Comparison of ENCODE assay signal across 9 cellular contexts in genomic region chr15:83206971-83207621, GRCh38. TPM values are rescaled to one million over a fixed set of nuclear protein-coding genes. Genes with fewer than 3 reads are reported as not detected.
DNase-seq lines count a peak whose midpoint lies in the region; ATAC-seq and TF ChIP-seq lines count a peak whose summit lies in the region.
"Had no signal": no experiment of that assay in that cellular context is flagged by ENCODE, and none has a peak within 500 bp of the region (broad histone marks: within the 10 kb centered on the region; RNA-seq: fewer than 3 reads in every experiment).

No MANE protein-coding gene starts in this region.

- peak; percentile 70 for ATAC-seq in left colon
- peak; percentile 48 to 60 for ATAC-seq in stimulated activated naive B cell treated with anti-CD40 and anti-IgM and Interleukin-4, amounts not matched to agents 10 μg/mL and 1 μg/mL and 100 μg/mL, for 72 hours (replicated peaks)

- H3K27ac ChIP-seq in SK-N-MC = no peak overlapping the region

- H3K27me3 Mint-ChIP-seq in stimulated activated naive B cell treated with anti-CD40 and anti-IgM and Interleukin-4, amounts not matched to agents 10 μg/mL and 1 μg/mL and 100 μg/mL, for 72 hours = peaks cover 8 to 9% of the 10 kb centered on the region in 2 donors

- peaks cover 2 to 3% of the 10 kb centered on the region in 2 donors for H3K36me3 Mint-ChIP-seq in stimulated activated naive B cell treated with anti-CD40 and anti-IgM and Interleukin-4, amounts not matched to agents 10 μg/mL and 1 μg/mL and 100 μg/mL, for 72 hours
- H3K36me3 Mint-ChIP-seq: activated naive CD4-positive, alpha-beta T cell treated with anti-CD3 and anti-CD28 coated beads, Interleukin-2, amount 50 U/mL, for 24 hours had no signal

- no peak overlapping the region for H3K27ac Mint-ChIP-seq in stimulated activated naive B cell treated with anti-CD40 and anti-IgM and Interleukin-4, amounts not matched to agents 10 μg/mL and 1 μg/mL and 100 μg/mL, for 72 hours

- H3K36me3 ChIP-seq in SK-N-MC (ENCODE audit: insufficient read depth, low read length) = no peaks in the 10 kb centered on the region

- CTCF ChIA-PET in HEK293T (lab: Yijun Ruan, JAX) = no interaction called here

- peak overlapping the region; percentile 89 for H3K4me3 ChIP-seq in SK-N-MC

- H3K4me1 Mint-ChIP-seq in stimulated activated naive B cell treated with anti-CD40 and anti-IgM and Interleukin-4, amounts not matched to agents 10 μg/mL and 1 μg/mL and 100 μg/mL, for 72 hours = peaks cover 5 to 19% of the 10 kb centered on the region in 2 donors

- H3K9ac ChIP-seq in SK-N-MC (ENCODE audit: insufficient read length) = peak overlapping the region; percentile 83

- H3K9me3 ChIP-seq in SK-N-MC (ENCODE audit: low read depth, low read length) = no peaks in the 10 kb centered on the region

- intact Hi-C loops in left colon (cut with DNase I, micrococcal nuclease) = loop anchor here in 1 of 2 donors (10.0 kb wide), 1 partner anchor 202 kb away; no protein-coding TSS in a partner anchor

- DNase-seq in DMS79 (lab: John Stamatoyannopoulos, UW) = peak; percentile 19
- no peak for DNase-seq in DMS79 treated with DMSO at 0.1 percent for 48 hours (lab: John Stamatoyannopoulos, UW)
- peak; percentile 67 for DNase-seq in HEK293T (ENCODE audit: extremely low spot score)
- no peak for DNase-seq in SK-N-MC (ENCODE audit: low read depth, low spot score)
- DNase-seq in dermis microvascular lymphatic vessel endothelial cell (ENCODE audit: low read depth in 2 of 2) = peak; percentile 4 to 65
- peak in 1 of 2 donors; percentile 30 for DNase-seq in left colon
- peak; percentile 13 for DNase-seq in stimulated activated naive B cell treated with anti-CD40 and anti-IgM and Interleukin-4, amounts not matched to agents 10 μg/mL and 1 μg/mL and 100 μg/mL, for 72 hours
- DNase-seq in NCI-H226 = no peak

- peak overlapping the region; percentile 85 to 87 for H3K4me3 Mint-ChIP-seq in stimulated activated naive B cell treated with anti-CD40 and anti-IgM and Interleukin-4, amounts not matched to agents 10 μg/mL and 1 μg/mL and 100 μg/mL, for 72 hours

- no peaks in the 10 kb centered on the region for H3K9me3 Mint-ChIP-seq in stimulated activated naive B cell treated with anti-CD40 and anti-IgM and Interleukin-4, amounts not matched to agents 10 μg/mL and 1 μg/mL and 100 μg/mL, for 72 hours
- H3K9me3 Mint-ChIP-seq: activated naive CD4-positive, alpha-beta T cell treated with anti-CD3 and anti-CD28 coated beads, Interleukin-2, amount 50 U/mL, for 24 hours had no signal

- POLR2A ChIA-PET in HEK293T (lab: Yijun Ruan, JAX) = interaction anchor here (0.8 to 2.7 kb wide), 2 partner anchors 10 to 196 kb away, joined by 3 to 15 read pairs; partner anchors contain the start of gene C15orf40

TF ChIP-seq in HEK293T, 16 proteins besides CTCF, POLR2A, EP300 and RAD21:
- TF ChIP-seq, protein P1, sequence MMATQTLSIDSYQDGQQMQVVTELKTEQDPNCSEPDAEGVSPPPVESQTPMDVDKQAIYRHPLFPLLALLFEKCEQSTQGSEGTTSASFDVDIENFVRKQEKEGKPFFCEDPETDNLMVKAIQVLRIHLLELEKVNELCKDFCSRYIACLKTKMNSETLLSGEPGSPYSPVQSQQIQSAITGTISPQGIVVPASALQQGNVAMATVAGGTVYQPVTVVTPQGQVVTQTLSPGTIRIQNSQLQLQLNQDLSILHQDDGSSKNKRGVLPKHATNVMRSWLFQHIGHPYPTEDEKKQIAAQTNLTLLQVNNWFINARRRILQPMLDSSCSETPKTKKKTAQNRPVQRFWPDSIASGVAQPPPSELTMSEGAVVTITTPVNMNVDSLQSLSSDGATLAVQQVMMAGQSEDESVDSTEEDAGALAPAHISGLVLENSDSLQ (IDR thresholded peaks at IDR 0.05) = no peak
- TF ChIP-seq SP1 (IDR thresholded peaks at IDR 0.05) (no peak), NFRKB (IDR thresholded peaks at IDR 0.05) (no peak), L3MBTL2 (conservative IDR thresholded peaks at IDR 0.05) (no peak), LEF1 (IDR thresholded peaks at IDR 0.05; ENCODE audit: borderline replicate concordance) (no peak), TARDBP (IDR thresholded peaks at IDR 0.05) (no peak), SUZ12 (IDR thresholded peaks at IDR 0.05) (no peak), FOXA1 (IDR thresholded peaks at IDR 0.05) (no peak), FOXM1 (IDR thresholded peaks at IDR 0.05; ENCODE audit: borderline replicate concordance) (no peak), ELF4 (IDR thresholded peaks at IDR 0.05) (no peak), HDGF (IDR thresholded peaks at IDR 0.05; ENCODE audit: borderline replicate concordance) (no peak), ZNF384 (IDR thresholded peaks at IDR 0.05) (no peak)

RNA-seq across cellular contexts. Expression of gene HDGFL3, which starts 0.5 kb away (rescaled TPM):
- total RNA-seq in dermis microvascular lymphatic vessel endothelial cell (25.5 and 26.4 TPM in 2 replicates), left colon (10 to 100 TPM in 1 of 2 donors, 1 to 10 TPM in 1; 9.2 to 13.6 TPM)

Comparison
In these comparisons a context has a peak if more than half of its experiments do, and no peak if none do; other contexts are left out.
1. DNase-seq: peak in DMS79 (single experiment), HEK293T (single experiment), dermis microvascular lymphatic vessel endothelial cell (2 of 2) and stimulated activated naive B cell treated with anti-CD40 and anti-IgM and Interleukin-4, amounts not matched to agents 10 μg/mL and 1 μg/mL and 100 μg/mL, for 72 hours (single experiment); none in DMS79 treated with DMSO at 0.1 percent for 48 hours (single experiment), SK-N-MC (single experiment) and NCI-H226 (single experiment).